ENCODE assay signal across 9 cellular contexts in the genomic region with DNA sequence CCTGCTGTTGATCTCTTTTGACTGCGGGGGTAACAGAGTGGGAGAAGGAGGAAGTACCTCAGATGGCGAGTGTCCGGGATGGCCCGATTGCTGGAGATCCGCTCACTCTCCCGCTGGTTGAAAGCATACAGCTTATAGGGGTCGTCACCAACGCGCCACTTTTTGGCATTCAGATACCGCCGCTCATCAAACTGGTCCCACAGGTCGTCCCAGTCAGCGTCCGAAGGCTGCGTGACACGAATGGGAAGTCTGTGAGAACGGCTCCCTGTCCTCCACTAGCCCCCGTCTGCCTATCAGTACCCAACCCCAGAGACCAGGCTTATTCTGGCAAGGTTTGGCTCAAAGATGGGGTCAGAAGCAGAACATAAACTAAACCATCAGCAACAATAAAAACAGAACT.
"Had no signal": no experiment of that assay in that cellular context is flagged by ENCODE, and none has a peak within 500 bp of the region (broad histone marks: within the 10 kb centered on the region; RNA-seq: fewer than 3 reads in every experiment).

No MANE protein-coding gene starts in this region.

- H3K27ac ChIP-seq: GM23248 had no signal

- ATAC-seq: GM23338, HCT116 had no signal

- DNase-seq: GM23248, GOT3, H7, H9, HCEC 1CT, HFFc6 had no signal

- H3K36me3 ChIP-seq: HAP-1 had no signal

- H3K9ac ChIP-seq: GM23248 had no signal

- H2AFZ ChIP-seq: GM23248, GM23338 had no signal

- H3K9me3 ChIP-seq: HAP-1 had no signal

- H3K4me1 ChIP-seq: HAP-1 had no signal

- H3K4me2 ChIP-seq: GM23338 had no signal

- H3K4me3 ChIP-seq: GM23248, GM23338, HAP-1 had no signal
